In genomic region chr18:41721103-41721502, GRCh38 we compare ENCODE assay signal across 13 cellular contexts.
"Had no signal": no experiment of that assay in that cellular context is flagged by ENCODE, and none has a peak within 500 bp of the region (broad histone marks: within the 10 kb centered on the region; RNA-seq: fewer than 3 reads in every experiment).

No MANE protein-coding gene starts in this region.

- H3K4me1 Mint-ChIP-seq: activated CD4-positive, alpha-beta T cell treated with anti-CD3 and anti-CD28 coated beads for 36 hours; activated CD8-positive, alpha-beta memory T cell treated with anti-CD3 and anti-CD28 coated beads, Interleukin-2, amount 10 ng/mL, durations not matched to agents 7 days and 5 days; memory B cell; naive thymus-derived CD8-positive, alpha-beta T cell had no signal

- H3K27ac Mint-ChIP-seq: activated CD4-positive, alpha-beta memory T cell treated with anti-CD3 and anti-CD28 coated beads for 36 hours; activated CD4-positive, alpha-beta T cell treated with anti-CD3 and anti-CD28 coated beads for 36 hours; activated CD8-positive, alpha-beta memory T cell treated with anti-CD3 and anti-CD28 coated beads, Interleukin-2, amount 10 ng/mL, durations not matched to agents 7 days and 5 days; activated naive CD8-positive, alpha-beta T cell; memory B cell; naive thymus-derived CD8-positive, alpha-beta T cell had no signal

- H3K27me3 ChIP-seq: thyroid gland had no signal

- H3K36me3 Mint-ChIP-seq: activated CD4-positive, alpha-beta memory T cell treated with anti-CD3 and anti-CD28 coated beads for 36 hours; activated CD8-positive, alpha-beta memory T cell treated with anti-CD3 and anti-CD28 coated beads, Interleukin-2, amount 10 ng/mL, durations not matched to agents 7 days and 5 days; activated naive CD8-positive, alpha-beta T cell; memory B cell; naive thymus-derived CD8-positive, alpha-beta T cell had no signal

- H3K4me3 ChIP-seq: thyroid gland had no signal

- H3K36me3 ChIP-seq: thyroid gland had no signal

- H3K9me3 ChIP-seq: thyroid gland had no signal

- H3K27ac ChIP-seq: thyroid gland had no signal

- DNase-seq: activated CD4-positive, alpha-beta memory T cell treated with anti-CD3 and anti-CD28 coated beads for 36 hours; activated CD4-positive, alpha-beta T cell treated with anti-CD3 and anti-CD28 coated beads for 36 hours; activated CD8-positive, alpha-beta memory T cell treated with anti-CD3 and anti-CD28 coated beads, Interleukin-2, amount 10 ng/mL, durations not matched to agents 7 days and 5 days; amygdala; erythroblast; kidney glomerular epithelial cell; naive thymus-derived CD8-positive, alpha-beta T cell; occipital lobe; stimulated activated CD4-positive, alpha-beta T cell treated with anti-CD3 and anti-CD28 coated beads, Interleukin-2, amount 100 ng/mL, for 24 hours; stimulated activated naive CD4-positive, alpha-beta T cell treated with Interleukin-2 at 50 U/mL for 16 hours; thyroid gland had no signal

- ATAC-seq: activated CD4-positive, alpha-beta T cell treated with anti-CD3 and anti-CD28 coated beads for 36 hours; activated CD8-positive, alpha-beta memory T cell treated with anti-CD3 and anti-CD28 coated beads, Interleukin-2, amount 10 ng/mL, durations not matched to agents 7 days and 5 days; naive thymus-derived CD8-positive, alpha-beta T cell had no signal

- H3K27me3 Mint-ChIP-seq: activated CD4-positive, alpha-beta memory T cell treated with anti-CD3 and anti-CD28 coated beads for 36 hours; activated CD4-positive, alpha-beta T cell treated with anti-CD3 and anti-CD28 coated beads for 36 hours; activated CD8-positive, alpha-beta memory T cell treated with anti-CD3 and anti-CD28 coated beads, Interleukin-2, amount 10 ng/mL, durations not matched to agents 7 days and 5 days; activated naive CD8-positive, alpha-beta T cell; memory B cell had no signal

- H3K4me3 Mint-ChIP-seq: activated CD4-positive, alpha-beta memory T cell treated with anti-CD3 and anti-CD28 coated beads for 36 hours; activated CD4-positive, alpha-beta T cell treated with anti-CD3 and anti-CD28 coated beads for 36 hours; activated CD8-positive, alpha-beta memory T cell treated with anti-CD3 and anti-CD28 coated beads, Interleukin-2, amount 10 ng/mL, durations not matched to agents 7 days and 5 days; activated naive CD8-positive, alpha-beta T cell; memory B cell; naive thymus-derived CD8-positive, alpha-beta T cell had no signal

- H3K9me3 Mint-ChIP-seq: activated CD4-positive, alpha-beta memory T cell treated with anti-CD3 and anti-CD28 coated beads for 36 hours had no signal

- H3K4me1 ChIP-seq: thyroid gland had no signal
